Comparison of ENCODE assay signal across 22 cellular contexts in the genomic region with DNA sequence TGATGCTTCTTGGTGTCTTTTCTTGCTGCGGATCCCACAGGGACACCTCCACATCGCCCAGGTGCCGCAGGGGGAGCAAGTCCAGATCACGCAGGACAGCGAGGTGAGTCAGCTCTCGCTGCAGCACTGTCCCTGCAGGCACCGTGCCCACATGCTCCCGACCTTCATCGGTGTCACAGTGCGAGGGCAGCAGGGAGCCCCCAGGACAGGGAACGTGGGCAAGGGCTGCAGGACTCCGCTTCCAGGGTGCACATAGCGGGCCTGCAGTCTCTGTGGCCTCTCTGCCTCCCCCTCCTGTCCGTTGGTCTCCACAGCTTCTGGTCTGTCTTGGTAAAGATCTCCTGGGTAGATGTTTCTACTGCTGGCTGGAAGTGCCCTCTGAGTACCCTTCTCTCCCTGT.
"Had no signal": no experiment of that assay in that cellular context is flagged by ENCODE, and none has a peak within 500 bp of the region (broad histone marks: within the 10 kb centered on the region; RNA-seq: fewer than 3 reads in every experiment).

No MANE protein-coding gene starts in this region.

- FAIRE-seq: islet of Langerhans, TTC549 had no signal

- H3K4me3 ChIP-seq: dorsolateral prefrontal cortex, lung, right atrium auricular region, tibial nerve, vagina had no signal

- H3K4me1 ChIP-seq: foreskin keratinocyte, right atrium auricular region, tibial nerve, vagina had no signal

- H3K27ac ChIP-seq: dorsolateral prefrontal cortex, epithelial cell of prostate, foreskin keratinocyte, right atrium auricular region, tibial nerve, vagina had no signal

- H3K9me3 ChIP-seq: right atrium auricular region, tibial nerve, vagina had no signal

- DNase-seq: activated CD4-positive, alpha-beta memory T cell treated with anti-CD3 and anti-CD28 coated beads for 36 hours; activated CD4-positive, alpha-beta T cell treated with anti-CD3 and anti-CD28 coated beads for 36 hours; activated CD8-positive, alpha-beta memory T cell treated with anti-CD3 and anti-CD28 coated beads, Interleukin-2, amount 10 ng/mL, durations not matched to agents 7 days and 5 days; activated naive CD4-positive, alpha-beta T cell treated with Interleukin-2 at 50 U/mL for 16 hours; activated T-cell treated with anti-CD3 and anti-CD28 coated beads, Interleukin-2, amount 50 U/mL, for 1 hour; anterior cingulate cortex; dorsolateral prefrontal cortex; foreskin keratinocyte; glutamatergic neuron; hippocampal formation; nephron progenitor cell; occipital lobe; stimulated activated CD4-positive, alpha-beta T cell treated with anti-CD3 and anti-CD28 coated beads, Interleukin-12 subunit alpha, Interleukin-12 subunit beta, amount 100 ng/mL, for 4 hours; stimulated activated CD4-positive, alpha-beta T cell treated with anti-CD3 and anti-CD28 coated beads, Interleukin-2, amount 100 ng/mL, for 24 hours; stimulated activated naive CD8-positive, alpha-beta T cell treated with anti-CD3 and anti-CD28 coated beads, Interleukin-15, Interleukin-2, amounts not matched to agents 100 U/mL and 50 U/mL, for 24 hours had no signal

- ATAC-seq: activated CD4-positive, alpha-beta T cell treated with anti-CD3 and anti-CD28 coated beads for 36 hours; activated CD8-positive, alpha-beta memory T cell treated with anti-CD3 and anti-CD28 coated beads, Interleukin-2, amount 10 ng/mL, durations not matched to agents 7 days and 5 days; foreskin keratinocyte; stimulated activated naive CD8-positive, alpha-beta T cell treated with anti-CD3 and anti-CD28 coated beads, Interleukin-15, Interleukin-2, amounts not matched to agents 100 U/mL and 50 U/mL, for 24 hours had no signal
